Comparison of ENCODE assay signal across 24 cellular contexts in the genomic region with DNA sequence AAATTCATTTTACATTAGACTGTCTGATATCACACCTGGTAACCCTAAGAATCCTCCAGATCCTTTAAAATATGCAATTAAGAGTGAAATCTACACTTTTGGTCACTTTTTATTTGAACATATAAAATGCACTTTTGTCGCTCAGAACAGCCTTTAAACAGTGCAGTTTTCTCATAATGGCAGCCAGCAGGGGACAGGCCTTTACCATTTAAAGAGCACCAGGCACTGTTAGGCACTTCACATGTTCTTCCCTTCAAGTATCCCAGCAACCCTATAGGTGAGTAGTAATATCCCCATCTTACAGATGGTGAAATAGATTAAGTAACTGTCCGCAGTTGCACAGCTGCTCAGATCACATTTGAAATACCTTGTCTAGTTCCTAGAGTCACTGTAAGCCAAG. TPM values are rescaled to one million over a fixed set of nuclear protein-coding genes. Genes with fewer than 3 reads are reported as not detected.
DNase-seq lines count a peak whose midpoint lies in the region; ATAC-seq and TF ChIP-seq lines count a peak whose summit lies in the region.
"Had no signal": no experiment of that assay in that cellular context is flagged by ENCODE, and none has a peak within 500 bp of the region (broad histone marks: within the 10 kb centered on the region; RNA-seq: fewer than 3 reads in every experiment).

No MANE protein-coding gene starts in this region.

- H3K4me1 ChIP-seq in breast epithelium (no peaks in the 10 kb centered on the region), Panc1 (ENCODE audit: control insufficient read depth, insufficient read depth, low read length) (no peaks in the 10 kb centered on the region), smooth muscle cell (ENCODE audit: low read depth) (no peaks in the 10 kb centered on the region)
- H3K4me1 ChIP-seq: body of pancreas, Peyer's patch, upper lobe of right lung had no signal

- H3K9me3 ChIP-seq in breast epithelium (no peaks in the 10 kb centered on the region), Panc1 (ENCODE audit: control insufficient read depth, insufficient read depth, low read depth, low read length) (no peaks in the 10 kb centered on the region), smooth muscle cell (replicated peaks; ENCODE audit: low read depth) (no peaks in the 10 kb centered on the region)
- H3K9me3 ChIP-seq: body of pancreas, Peyer's patch, upper lobe of right lung had no signal

- H3K4me2 ChIP-seq in smooth muscle cell: no peak overlapping the region

- H2AFZ ChIP-seq in smooth muscle cell (ENCODE audit: low read depth): no peak overlapping the region

- no peak overlapping the region for H3K4me3 Mint-ChIP-seq in MCF 10A (ENCODE audit: unreplicated experiment)
- H3K4me3 Mint-ChIP-seq: activated naive CD8-positive, alpha-beta T cell treated with anti-CD3 and anti-CD28 coated beads, Interleukin-2, amount 10 ng/mL, durations not matched to agents 7 days and 5 days; activated T-helper 17 cell treated with anti-CD3 and anti-CD28 coated beads, Interleukin-2, amount 50 U/mL, for 72 hours; CD4-positive, alpha-beta memory T cell; nephron had no signal

- H3K27me3 ChIP-seq in breast epithelium: no peaks in the 10 kb centered on the region
- no peaks in the 10 kb centered on the region for H3K27me3 ChIP-seq in Panc1 (ENCODE audit: control insufficient read depth, insufficient read depth, low read length)
- no peaks in the 10 kb centered on the region for H3K27me3 ChIP-seq in smooth muscle cell (ENCODE audit: low read depth)
- H3K27me3 ChIP-seq: body of pancreas, upper lobe of right lung had no signal

- H4K20me1 ChIP-seq in smooth muscle cell (ENCODE audit: low read depth): no peaks in the 10 kb centered on the region

- in situ Hi-C loops in Panc1 (cut with HindIII; ENCODE audit: low pct_unique_long_range_greater_than_20kb, low sequenced_read_pairs): no loop called here

- POLR2A ChIA-PET in MCF 10A (lab: Yijun Ruan, JAX): no interaction called here
- POLR2A ChIA-PET in Panc1 (lab: Charles Lee): no interaction called here

- H3K36me3 ChIP-seq in breast epithelium (no peaks in the 10 kb centered on the region), Panc1 (ENCODE audit: control insufficient read depth, insufficient read depth, low read length) (no peaks in the 10 kb centered on the region), smooth muscle cell (ENCODE audit: low read depth) (no peaks in the 10 kb centered on the region)
- H3K36me3 ChIP-seq: Peyer's patch, upper lobe of right lung had no signal

- CTCF ChIA-PET in MCF 10A (lab: Yijun Ruan, JAX): interaction anchor here (1.5 to 2.0 kb wide), 2 partner anchors 8 to 250 kb away, joined by 7 to 8 read pairs; no protein-coding TSS in a partner anchor
- CTCF ChIA-PET in Panc1 (lab: Charles Lee): interaction anchor here (0.6 kb wide), 1 partner anchor 1854 kb away, joined by 4 read pairs; no protein-coding TSS in a partner anchor

- ATAC-seq in Panc1 (no peak), GM21423 (IDR thresholded peaks at IDR 0.05; ENCODE audit: unreplicated experiment) (no peak)
- ATAC-seq: activated T-helper 17 cell treated with anti-CD3 and anti-CD28 coated beads, Interleukin-2, amount 50 U/mL, for 72 hours; body of pancreas; left cardiac atrium; upper lobe of right lung had no signal

- WGBS in smooth muscle cell (ENCODE audit: low lambda C conversion rate): 92% methylated on average over 2 of the region's 2 CpGs

- H3F3A ChIP-seq in smooth muscle cell (ENCODE audit: low read depth): no peaks in the 10 kb centered on the region

- no peak overlapping the region for H3K27ac Mint-ChIP-seq in MCF 10A (ENCODE audit: low read depth, unreplicated experiment)
- H3K27ac Mint-ChIP-seq: activated naive CD8-positive, alpha-beta T cell treated with anti-CD3 and anti-CD28 coated beads, Interleukin-2, amount 10 ng/mL, durations not matched to agents 7 days and 5 days; activated T-helper 17 cell treated with anti-CD3 and anti-CD28 coated beads, Interleukin-2, amount 50 U/mL, for 72 hours; nephron; progenitor cell of endocrine pancreas had no signal

- H3K4me3 ChIP-seq in breast epithelium (no peak overlapping the region), Panc1 (ENCODE audit: low read depth in 2 of 2, low read length in 2 of 2) (no peak overlapping the region), smooth muscle cell (no peak overlapping the region)
- H3K4me3 ChIP-seq: body of pancreas, Peyer's patch, upper lobe of right lung had no signal

- DNase-seq in MCF 10A (ENCODE audit: unreplicated experiment): no peak
- no peak for DNase-seq in breast epithelium (ENCODE audit: low spot score in 2 of 2)
- no peak for DNase-seq in Panc1 (ENCODE audit: low read depth, low spot score)
- peak; percentile 20 for DNase-seq in dermis blood vessel endothelial cell
- DNase-seq in smooth muscle cell (lab: John Stamatoyannopoulos, UW; ENCODE audit: unreplicated experiment): no peak
- no peak for DNase-seq in stimulated activated CD4-positive, alpha-beta T cell treated with anti-CD3 and anti-CD28 coated beads, Interleukin-12 subunit alpha, Interleukin-12 subunit beta, amount 100 ng/mL, for 4 hours
- no peak for DNase-seq in NCI-H446 treated with DMSO at 0.1 percent for 48 hours (lab: John Stamatoyannopoulos, UW)
- DNase-seq: 8988T; activated CD4-positive, alpha-beta T cell treated with anti-CD3 and anti-CD28 coated beads for 1 hour; activated naive CD8-positive, alpha-beta T cell treated with anti-CD3 and anti-CD28 coated beads, Interleukin-2, amount 10 ng/mL, durations not matched to agents 7 days and 5 days; body of pancreas; CD4-positive, alpha-beta memory T cell; DND-41; left cardiac atrium; midbrain; NCI-H2227 treated with DMSO at 0.1 percent for 48 hours; Peyer's patch; small intestine; stimulated activated CD4-positive, alpha-beta T cell treated with anti-CD3 and anti-CD28 coated beads, Interleukin-4, amount 100 ng/mL, for 24 hours; upper lobe of right lung had no signal

- no peaks in the 10 kb centered on the region for H3K27me3 Mint-ChIP-seq in MCF 10A (ENCODE audit: insufficient read depth, unreplicated experiment)

- H3K27ac ChIP-seq in breast epithelium (no peak overlapping the region), Panc1 (ENCODE audit: low read length) (no peak overlapping the region), smooth muscle cell (ENCODE audit: low read depth) (no peak overlapping the region)
- H3K27ac ChIP-seq: body of pancreas, Peyer's patch, upper lobe of right lung had no signal

- H3K36me3 Mint-ChIP-seq in MCF 10A (ENCODE audit: insufficient read depth, unreplicated experiment): no peaks in the 10 kb centered on the region
- H3K36me3 Mint-ChIP-seq: activated naive CD8-positive, alpha-beta T cell treated with anti-CD3 and anti-CD28 coated beads, Interleukin-2, amount 10 ng/mL, durations not matched to agents 7 days and 5 days; CD4-positive, alpha-beta memory T cell had no signal

- TF ChIP-seq POLR2A in breast epithelium (IDR thresholded peaks at IDR 0.05): no peak

- TF ChIP-seq CTCF in MCF 10A (IDR thresholded peaks at IDR 0.05; ENCODE audit: unreplicated experiment) (peak; percentile 8), breast epithelium (IDR thresholded peaks at IDR 0.05) (no peak), Panc1 (IDR thresholded peaks at IDR 0.05) (peak; percentile 29; the same call in 1 of the 2 replicates), smooth muscle cell (IDR thresholded peaks at IDR 0.05; ENCODE audit: borderline replicate concordance, insufficient read depth, poor library complexity, severe bottlenecking) (peak; percentile 23)

- no peaks in the 10 kb centered on the region for H3K9me3 Mint-ChIP-seq in MCF 10A (ENCODE audit: unreplicated experiment)
- H3K9me3 Mint-ChIP-seq: activated naive CD8-positive, alpha-beta T cell treated with anti-CD3 and anti-CD28 coated beads, Interleukin-2, amount 10 ng/mL, durations not matched to agents 7 days and 5 days; activated T-helper 17 cell treated with anti-CD3 and anti-CD28 coated beads, Interleukin-2, amount 50 U/mL, for 72 hours; CD4-positive, alpha-beta memory T cell; nephron had no signal

- peaks cover 6% of the 10 kb centered on the region for H3K4me1 Mint-ChIP-seq in MCF 10A (ENCODE audit: insufficient read depth, unreplicated experiment)
- H3K4me1 Mint-ChIP-seq: activated naive CD8-positive, alpha-beta T cell treated with anti-CD3 and anti-CD28 coated beads, Interleukin-2, amount 10 ng/mL, durations not matched to agents 7 days and 5 days; activated T-helper 17 cell treated with anti-CD3 and anti-CD28 coated beads, Interleukin-2, amount 50 U/mL, for 72 hours; CD4-positive, alpha-beta memory T cell; nephron had no signal

- BruUV-seq in MCF 10A (replicated peaks; lab: Mats Ljungman, UMichigan): no TSS peak
- BruUV-seq in Panc1 (replicated peaks; lab: Mats Ljungman, UMichigan): no TSS peak

- H3K9ac ChIP-seq in smooth muscle cell (ENCODE audit: low read depth): no peak overlapping the region

- intact Hi-C loops in MCF 10A (cut with micrococcal nuclease): no loop called here
- intact Hi-C loops in breast epithelium (cut with DNase I; ENCODE audit: low total_unique reads): no loop called here
- intact Hi-C loops in Panc1 (cut with micrococcal nuclease; ENCODE audit: unreplicated experiment): no loop called here

- H3K79me2 ChIP-seq in smooth muscle cell (ENCODE audit: low read depth): no peaks in the 10 kb centered on the region

RNA-seq across cellular contexts. Expression of a gene that starts 11.3 kb away (rescaled TPM):
- 60.6 and 63.5 TPM in 2 replicates for total RNA-seq in MCF 10A (2022)
- 10 to 100 TPM; 28.5 to 44.6 (median 36.2) TPM for total RNA-seq in breast epithelium
- 15.2 TPM for total RNA-seq in Panc1 (2021; ENCODE audit: unreplicated experiment)
- 9.0 TPM for polyA plus RNA-seq in Panc1 (2012; ENCODE audit: insufficient read length)
- total RNA-seq in dermis blood vessel endothelial cell: 44.2 and 57.2 TPM in 2 replicates
- total RNA-seq in smooth muscle cell: 36.7 and 52.3 TPM in 2 replicates
- 9.2 and 17.6 TPM in 2 replicates for polyA plus RNA-seq in smooth muscle cell

RNA-seq across cellular contexts. Expression of a gene that starts 45.9 kb away (rescaled TPM):
- 17.5 and 22.3 TPM in 2 replicates for total RNA-seq in MCF 10A (2022)
- total RNA-seq in breast epithelium: 10 to 100 TPM; 21.0 to 25.5 (median 23.6) TPM
- total RNA-seq in Panc1 (2021; ENCODE audit: unreplicated experiment): 14.1 TPM
- polyA plus RNA-seq in Panc1 (2012; ENCODE audit: insufficient read length): 10.5 TPM
- total RNA-seq in dermis blood vessel endothelial cell: 13.2 and 20.8 TPM in 2 replicates
- 18.4 and 20.7 TPM in 2 replicates for total RNA-seq in smooth muscle cell
- 20.5 and 30.6 TPM in 2 replicates for polyA plus RNA-seq in smooth muscle cell

Comparison
In these comparisons a context has a peak if more than half of its experiments do, and no peak if none do; other contexts are left out.
1. CTCF ChIP-seq: peak in MCF 10A (single experiment), Panc1 (single experiment) and smooth muscle cell (single experiment); none in breast epithelium (0 of 3).